Comparison of ENCODE assay signal across 21 cellular contexts in genomic region chr1:41609166-41609883, GRCh38.
"Had no signal": no experiment of that assay in that cellular context is flagged by ENCODE, and none has a peak within 500 bp of the region (broad histone marks: within the 10 kb centered on the region; RNA-seq: fewer than 3 reads in every experiment).

No MANE protein-coding gene starts in this region.

- H3K27me3 Mint-ChIP-seq: activated B cell treated with CpG ODN at 0.5 μM for 24 hours; activated CD4-positive, alpha-beta memory T cell treated with anti-CD3 and anti-CD28 coated beads for 36 hours; activated CD4-positive, alpha-beta T cell treated with anti-CD3 and anti-CD28 coated beads for 36 hours; natural killer cell treated with Interleukin-12 subunit alpha and Interleukin-12 subunit beta and Interleukin-15 and Interleukin-18, amount 100 ng/mL, for 72 hours; T-helper 17 cell had no signal

- H3K27ac Mint-ChIP-seq: activated B cell treated with CpG ODN at 0.5 μM for 24 hours; activated CD4-positive, alpha-beta memory T cell treated with anti-CD3 and anti-CD28 coated beads for 36 hours; activated CD4-positive, alpha-beta T cell treated with anti-CD3 and anti-CD28 coated beads for 36 hours; dendritic cell treated with granulocyte-macrophage colony-stimulating factor and Interleukin-4, amounts not matched to agents 40 ng/mL and 50 ng/mL, for 4 days; natural killer cell treated with Interleukin-12 subunit alpha and Interleukin-12 subunit beta and Interleukin-15 and Interleukin-18, amount 100 ng/mL, for 72 hours; T-helper 17 cell had no signal

- H3K36me3 Mint-ChIP-seq: natural killer cell treated with Interleukin-12 subunit alpha and Interleukin-12 subunit beta and Interleukin-15 and Interleukin-18, amount 100 ng/mL, for 72 hours had no signal

- H3K27ac ChIP-seq: body of pancreas, pancreas, transverse colon, uterus had no signal

- H3K36me3 ChIP-seq: pancreas, transverse colon, uterus had no signal

- DNase-seq: activated B cell treated with CpG ODN at 0.5 μM for 24 hours; activated CD4-positive, alpha-beta memory T cell treated with anti-CD3 and anti-CD28 coated beads for 36 hours; activated CD4-positive, alpha-beta T cell treated with anti-CD3 and anti-CD28 coated beads for 36 hours; activated gamma-delta T cell treated with Interleukin-2 at 50 U/mL for 16 hours; anterior cingulate cortex; body of pancreas; effector CD8-positive, alpha-beta T cell; foreskin melanocyte; midbrain; pancreas; right cardiac atrium; stimulated activated CD4-positive, alpha-beta T cell treated with anti-CD3 and anti-CD28 coated beads, Interleukin-12 subunit alpha, Interleukin-12 subunit beta, amount 100 ng/mL, for 4 hours; stimulated activated CD4-positive, alpha-beta T cell treated with anti-CD3 and anti-CD28 coated beads, Interleukin-4, amount 100 ng/mL, for 4 hours; T-helper 17 cell; transverse colon; uterus had no signal

- ATAC-seq: activated CD4-positive, alpha-beta T cell treated with anti-CD3 and anti-CD28 coated beads for 36 hours; body of pancreas; esophagus mucosa; left lobe of liver; natural killer cell treated with Interleukin-12 subunit alpha and Interleukin-12 subunit beta and Interleukin-15 and Interleukin-18, amount 100 ng/mL, for 72 hours; pancreas; T-helper 17 cell had no signal

- H3K9me3 ChIP-seq: body of pancreas, pancreas, transverse colon, uterus had no signal

- H3K4me3 ChIP-seq: body of pancreas, lung, pancreas, transverse colon, uterus had no signal

- H3K4me3 Mint-ChIP-seq: activated B cell treated with CpG ODN at 0.5 μM for 24 hours; activated CD4-positive, alpha-beta memory T cell treated with anti-CD3 and anti-CD28 coated beads for 36 hours; activated CD4-positive, alpha-beta T cell treated with anti-CD3 and anti-CD28 coated beads for 36 hours; dendritic cell treated with granulocyte-macrophage colony-stimulating factor and Interleukin-4, amounts not matched to agents 40 ng/mL and 50 ng/mL, for 4 days; natural killer cell treated with Interleukin-12 subunit alpha and Interleukin-12 subunit beta and Interleukin-15 and Interleukin-18, amount 100 ng/mL, for 72 hours; T-helper 17 cell had no signal

- H3K9me3 Mint-ChIP-seq: activated B cell treated with CpG ODN at 0.5 μM for 24 hours; activated CD4-positive, alpha-beta memory T cell treated with anti-CD3 and anti-CD28 coated beads for 36 hours; dendritic cell treated with granulocyte-macrophage colony-stimulating factor and Interleukin-4, amounts not matched to agents 40 ng/mL and 50 ng/mL, for 4 days had no signal

- H3K27me3 ChIP-seq: body of pancreas, pancreas, transverse colon, uterus had no signal

- H3K4me1 ChIP-seq: body of pancreas, pancreas had no signal
